1 cellular context compared by ENCODE assay signal in genomic region chr7:106029448-106029847, GRCh38.
TF ChIP-seq lines count a peak whose summit lies in the region.

No MANE protein-coding gene starts in this region.

TF ChIP-seq in K562, 482 proteins besides CTCF, POLR2A, EP300 and RAD21 (continued from another document):
- no peak for TF ChIP-seq ZNF280A (IDR thresholded peaks at IDR 0.05; ENCODE audit: low read depth, partially characterized antibody)
- no peak for TF ChIP-seq ZKSCAN8 (CRISPR knock-in tag; IDR thresholded peaks at IDR 0.05)
- no peak for TF ChIP-seq ZNF668 (CRISPR knock-in tag; IDR thresholded peaks at IDR 0.05)
- no peak for TF ChIP-seq TCF3 (CRISPR knock-in tag; IDR thresholded peaks at IDR 0.05)
- TF ChIP-seq PCBP2 (IDR thresholded peaks at IDR 0.05; ENCODE audit: low read depth, low read length, poor library complexity, severe bottlenecking), result no peak
- 0 out of 2 replicates have a peak, but pooled peaks have one; percentile 5 for TF ChIP-seq C11orf30 (IDR thresholded peaks at IDR 0.05; ENCODE audit: low read depth)
- TF ChIP-seq, protein P1, sequence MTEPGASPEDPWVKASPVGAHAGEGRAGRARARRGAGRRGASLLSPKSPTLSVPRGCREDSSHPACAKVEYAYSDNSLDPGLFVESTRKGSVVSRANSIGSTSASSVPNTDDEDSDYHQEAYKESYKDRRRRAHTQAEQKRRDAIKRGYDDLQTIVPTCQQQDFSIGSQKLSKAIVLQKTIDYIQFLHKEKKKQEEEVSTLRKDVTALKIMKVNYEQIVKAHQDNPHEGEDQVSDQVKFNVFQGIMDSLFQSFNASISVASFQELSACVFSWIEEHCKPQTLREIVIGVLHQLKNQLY (CRISPR knock-in tag; conservative IDR thresholded peaks at IDR 0.05), result no peak
- no peak for TF ChIP-seq U2AF2 (optimal IDR thresholded peaks at IDR 0.05; ENCODE audit: low read depth, low read length)
- no peak for TF ChIP-seq FOXP1 (CRISPR knock-in tag; IDR thresholded peaks at IDR 0.05)
- TF ChIP-seq ZSCAN29 (IDR thresholded peaks at IDR 0.05), result no peak
- TF ChIP-seq NFE2 (IDR thresholded peaks at IDR 0.05; ENCODE audit: low read depth), result peak; percentile 72
- no peak for TF ChIP-seq SMC3 (conservative IDR thresholded peaks at IDR 0.05; ENCODE audit: insufficient read depth, low read depth, low read length)
- no peak for TF ChIP-seq ZNF398 (CRISPR knock-in tag; IDR thresholded peaks at IDR 0.05)
